ENCODE assay signal across 25 cellular contexts in genomic region chrX:30615229-30615628, GRCh38. TPM values are rescaled to one million over a fixed set of nuclear protein-coding genes. Genes with fewer than 3 reads are reported as not detected.
DNase-seq lines count a peak whose midpoint lies in the region; ATAC-seq and TF ChIP-seq lines count a peak whose summit lies in the region.
"Had no signal": no experiment of that assay in that cellular context is flagged by ENCODE, and none has a peak within 500 bp of the region (broad histone marks: within the 10 kb centered on the region; RNA-seq: fewer than 3 reads in every experiment).

No MANE protein-coding gene starts in this region.

- intact Hi-C loops in activated CD8-positive, alpha-beta T cell treated with anti-CD3 and anti-CD28 coated beads for 36 hours (cut with micrococcal nuclease) = no loop called here
- intact Hi-C loops in testis (cut with DNase I; ENCODE audit: low total_unique reads) = no loop called here

- no peaks in the 10 kb centered on the region for H3K9me3 Mint-ChIP-seq in activated CD8-positive, alpha-beta T cell treated with anti-CD3 and anti-CD28 coated beads for 36 hours
- no peaks in the 10 kb centered on the region for H3K9me3 Mint-ChIP-seq in activated CD8-positive, alpha-beta T cell treated with anti-CD3 and anti-CD28 coated beads, Interleukin-2, amount 10 ng/mL, durations not matched to agents 7 days and 5 days (ENCODE audit: insufficient read depth)
- H3K9me3 Mint-ChIP-seq: activated naive CD4-positive, alpha-beta T cell treated with anti-CD3 and anti-CD28 coated beads, Interleukin-2, amount 50 U/mL, for 24 hours had no signal

- no peaks in the 10 kb centered on the region for H3K27me3 Mint-ChIP-seq in activated CD8-positive, alpha-beta T cell treated with anti-CD3 and anti-CD28 coated beads for 36 hours
- H3K27me3 Mint-ChIP-seq in activated CD8-positive, alpha-beta T cell treated with anti-CD3 and anti-CD28 coated beads, Interleukin-2, amount 10 ng/mL, durations not matched to agents 7 days and 5 days (ENCODE audit: low read depth) = peaks cover 4% of the 10 kb centered on the region
- H3K27me3 Mint-ChIP-seq: activated naive CD4-positive, alpha-beta T cell treated with anti-CD3 and anti-CD28 coated beads, Interleukin-2, amount 50 U/mL, for 24 hours had no signal

- H3K27me3 ChIP-seq in testis = no peaks in the 10 kb centered on the region
- H3K27me3 ChIP-seq: cardiac muscle cell, upper lobe of left lung had no signal

- peak; percentile 24 for ATAC-seq in activated CD8-positive, alpha-beta T cell treated with anti-CD3 and anti-CD28 coated beads for 36 hours
- ATAC-seq in activated CD8-positive, alpha-beta T cell treated with anti-CD3 and anti-CD28 coated beads, Interleukin-2, amount 10 ng/mL, durations not matched to agents 7 days and 5 days = no peak
- peak; percentile 50 for ATAC-seq in HG03354 (IDR thresholded peaks at IDR 0.05; ENCODE audit: poor library complexity, severe bottlenecking, unreplicated experiment)
- ATAC-seq: A549, HepG2, Panc1 had no signal

- H3K36me3 ChIP-seq in testis (ENCODE audit: low read depth, missing control alignments) = no peaks in the 10 kb centered on the region
- H3K36me3 ChIP-seq: cardiac muscle cell, upper lobe of left lung had no signal

- CTCF ChIA-PET in activated CD8-positive, alpha-beta T cell treated with anti-CD3 and anti-CD28 coated beads for 36 hours (lab: Charles Lee) = no interaction called here
- CTCF ChIA-PET in activated CD8-positive, alpha-beta T cell treated with anti-CD3 and anti-CD28 coated beads, Interleukin-2, amount 10 ng/mL, durations not matched to agents 7 days and 5 days (lab: Charles Lee) = no interaction called here

- no peak overlapping the region for H3K27ac Mint-ChIP-seq in activated CD8-positive, alpha-beta T cell treated with anti-CD3 and anti-CD28 coated beads for 36 hours
- no peak overlapping the region for H3K27ac Mint-ChIP-seq in activated CD8-positive, alpha-beta T cell treated with anti-CD3 and anti-CD28 coated beads, Interleukin-2, amount 10 ng/mL, durations not matched to agents 7 days and 5 days
- H3K27ac Mint-ChIP-seq: activated naive CD4-positive, alpha-beta T cell treated with anti-CD3 and anti-CD28 coated beads, Interleukin-2, amount 50 U/mL, for 24 hours; nephron progenitor cell had no signal

- no peaks in the 10 kb centered on the region for H3K36me3 Mint-ChIP-seq in activated CD8-positive, alpha-beta T cell treated with anti-CD3 and anti-CD28 coated beads for 36 hours (ENCODE audit: low read depth)
- no peaks in the 10 kb centered on the region for H3K36me3 Mint-ChIP-seq in activated CD8-positive, alpha-beta T cell treated with anti-CD3 and anti-CD28 coated beads, Interleukin-2, amount 10 ng/mL, durations not matched to agents 7 days and 5 days (ENCODE audit: low read depth)
- H3K36me3 Mint-ChIP-seq: activated naive CD4-positive, alpha-beta T cell treated with anti-CD3 and anti-CD28 coated beads, Interleukin-2, amount 50 U/mL, for 24 hours had no signal

- no peak overlapping the region for H3K4me3 Mint-ChIP-seq in activated CD8-positive, alpha-beta T cell treated with anti-CD3 and anti-CD28 coated beads for 36 hours
- H3K4me3 Mint-ChIP-seq in activated CD8-positive, alpha-beta T cell treated with anti-CD3 and anti-CD28 coated beads, Interleukin-2, amount 10 ng/mL, durations not matched to agents 7 days and 5 days = no peak overlapping the region
- H3K4me3 Mint-ChIP-seq: activated naive CD4-positive, alpha-beta T cell treated with anti-CD3 and anti-CD28 coated beads, Interleukin-2, amount 50 U/mL, for 24 hours; nephron progenitor cell had no signal

- no peak for DNase-seq in activated CD8-positive, alpha-beta T cell treated with anti-CD3 and anti-CD28 coated beads for 36 hours
- no peak for DNase-seq in activated CD8-positive, alpha-beta T cell treated with anti-CD3 and anti-CD28 coated beads, Interleukin-2, amount 10 ng/mL, durations not matched to agents 7 days and 5 days
- DNase-seq in amniotic epithelial cell (ENCODE audit: low read depth) (peak; percentile 29), kidney tubule cell (ENCODE audit: low spot score) (peak; percentile 60), testis (no peak), NCI-H748 (lab: John Stamatoyannopoulos, UW; ENCODE audit: unreplicated experiment) (no peak), iPS-NIHi7 (ENCODE audit: extremely low spot score) (no peak)
- DNase-seq: activated CD4-positive, alpha-beta T cell treated with anti-CD3 and anti-CD28 coated beads for 4 hours; C1 segment of cervical spinal cord; DMS153; dorsolateral prefrontal cortex; kidney glomerular epithelial cell; mesendoderm; NCI-H1048; NCI-H69; nephron progenitor cell; stimulated activated naive CD4-positive, alpha-beta T cell; upper lobe of left lung had no signal

- no peak for TF ChIP-seq POLR2A in testis (IDR thresholded peaks at IDR 0.05)

- no peaks in the 10 kb centered on the region for H3K4me1 ChIP-seq in testis
- H3K4me1 ChIP-seq: A549, upper lobe of left lung had no signal

- no peak for TF ChIP-seq CTCF in activated CD8-positive, alpha-beta T cell treated with anti-CD3 and anti-CD28 coated beads for 36 hours (IDR thresholded peaks at IDR 0.05)
- TF ChIP-seq CTCF in testis (IDR thresholded peaks at IDR 0.05) = no peak

- 69 to 80% methylated on average over 4 of the region's 4 CpGs for WGBS in testis, 2 donors

- no peak overlapping the region for H3K4me3 ChIP-seq in testis
- H3K4me3 ChIP-seq: A549, cardiac muscle cell, dorsolateral prefrontal cortex, upper lobe of left lung had no signal

- H3K27ac ChIP-seq in testis = no peak overlapping the region
- H3K27ac ChIP-seq: A549, cardiac muscle cell, dorsolateral prefrontal cortex, upper lobe of left lung had no signal

- no peaks in the 10 kb centered on the region for H3K9me3 ChIP-seq in testis
- H3K9me3 ChIP-seq: A549, upper lobe of left lung had no signal

- no peaks in the 10 kb centered on the region for H3K4me1 Mint-ChIP-seq in activated CD8-positive, alpha-beta T cell treated with anti-CD3 and anti-CD28 coated beads for 36 hours (ENCODE audit: low read depth)
- no peaks in the 10 kb centered on the region for H3K4me1 Mint-ChIP-seq in activated CD8-positive, alpha-beta T cell treated with anti-CD3 and anti-CD28 coated beads, Interleukin-2, amount 10 ng/mL, durations not matched to agents 7 days and 5 days (ENCODE audit: low read depth)
- H3K4me1 Mint-ChIP-seq: activated naive CD4-positive, alpha-beta T cell treated with anti-CD3 and anti-CD28 coated beads, Interleukin-2, amount 50 U/mL, for 24 hours; nephron progenitor cell had no signal

- POLR2A ChIA-PET in activated CD8-positive, alpha-beta T cell treated with anti-CD3 and anti-CD28 coated beads for 36 hours (lab: Charles Lee) = no interaction called here
- POLR2A ChIA-PET in activated CD8-positive, alpha-beta T cell treated with anti-CD3 and anti-CD28 coated beads, Interleukin-2, amount 10 ng/mL, durations not matched to agents 7 days and 5 days (lab: Charles Lee) = no interaction called here

RNA-seq across cellular contexts. Expression of gene TASL, which starts 37.7 kb away (rescaled TPM):
- total RNA-seq in activated CD8-positive, alpha-beta T cell treated with anti-CD3 and anti-CD28 coated beads for 36 hours = 1 to 10 TPM; 1.7 TPM
- total RNA-seq in activated CD8-positive, alpha-beta T cell treated with anti-CD3 and anti-CD28 coated beads, Interleukin-2, amount 10 ng/mL, durations not matched to agents 7 days and 5 days = 1 to 10 TPM; 3.0 to 3.1 TPM
- under 1 TPM in 1 of 2 donors, not detected in 1; 0.25 TPM for total RNA-seq in testis
- 0.66 TPM for polyA plus RNA-seq in testis (ENCODE audit: insufficient read depth, low read depth, low replicate concordance)
- total RNA-seq: cardiac muscle cell, HepG2, pulmonary artery endothelial cell had no signal
- polyA plus RNA-seq: A549, cardiac muscle cell, HepG2 had no signal

RNA-seq across cellular contexts. Expression of gene GK, which starts 38.0 kb away (rescaled TPM):
- total RNA-seq in activated CD8-positive, alpha-beta T cell treated with anti-CD3 and anti-CD28 coated beads for 36 hours = 10 to 100 TPM; 27.6 to 27.7 TPM
- 10 to 100 TPM; 10.7 to 12.0 TPM for total RNA-seq in activated CD8-positive, alpha-beta T cell treated with anti-CD3 and anti-CD28 coated beads, Interleukin-2, amount 10 ng/mL, durations not matched to agents 7 days and 5 days
- 1 to 10 TPM; 3.3 to 5.0 TPM for total RNA-seq in testis
- polyA plus RNA-seq in testis (ENCODE audit: insufficient read depth, low read depth, low replicate concordance) = 10.5 TPM

Comparison
In these comparisons a context has a peak if more than half of its experiments do, and no peak if none do; other contexts are left out.
1. DNase-seq: peak in amniotic epithelial cell (single experiment) and kidney tubule cell (single experiment); none in activated CD8-positive, alpha-beta T cell treated with anti-CD3 and anti-CD28 coated beads for 36 hours (single experiment), activated CD8-positive, alpha-beta T cell treated with anti-CD3 and anti-CD28 coated beads, Interleukin-2, amount 10 ng/mL, durations not matched to agents 7 days and 5 days (single experiment), testis (single experiment), NCI-H748 (single experiment) and iPS-NIHi7 (single experiment).